ENCODE assay signal across 25 cellular contexts in genomic region chr5:329758-330149, GRCh38. TPM values are rescaled to one million over a fixed set of nuclear protein-coding genes. Genes with fewer than 3 reads are reported as not detected.
DNase-seq lines count a peak whose midpoint lies in the region; ATAC-seq, FAIRE-seq and TF ChIP-seq lines count a peak whose summit lies in the region.
"Had no signal": no experiment of that assay in that cellular context is flagged by ENCODE, and none has a peak within 500 bp of the region (broad histone marks: within the 10 kb centered on the region; RNA-seq: fewer than 3 reads in every experiment).

No MANE protein-coding gene starts in this region.

- peaks cover 0 to 3% of the 10 kb centered on the region in 2 donors for H3K4me1 Mint-ChIP-seq in immature natural killer cell
- H3K4me1 Mint-ChIP-seq: CD14-positive monocyte had no signal

- no peaks in the 10 kb centered on the region for H3K79me2 ChIP-seq in PC-9 (ENCODE audit: low read depth)
- peaks cover 97% of the 10 kb centered on the region for H3K79me2 ChIP-seq in osteoblast (ENCODE audit: insufficient read depth, low read length)

- H3K27ac Mint-ChIP-seq in immature natural killer cell, result no peak overlapping the region
- H3K27ac Mint-ChIP-seq: CD14-positive monocyte; CD8-positive, alpha-beta memory T cell; T-cell had no signal

- H3K27me3 Mint-ChIP-seq in immature natural killer cell (ENCODE audit: low read depth in 3 of 3), result peaks cover 7 to 14% (median 7%) of the 10 kb centered on the region in 3 donors

- peaks cover 6% of the 10 kb centered on the region; the same call in 1 of the 2 replicates for H3K4me1 ChIP-seq in PC-9 (replicated peaks; ENCODE audit: insufficient read depth)
- peaks cover 32% of the 10 kb centered on the region for H3K4me1 ChIP-seq in osteoblast (ENCODE audit: insufficient read depth, low read length)
- H3K4me1 ChIP-seq: BE2C, HAP-1 had no signal

- TF ChIP-seq CTCF in PC-9 (conservative IDR thresholded peaks at IDR 0.05), result no peak
- TF ChIP-seq CTCF in osteoblast (IDR thresholded peaks at IDR 0.05; ENCODE audit: extremely low read depth, low read depth, low read length), result no peak

- no peaks in the 10 kb centered on the region for H3K36me3 Mint-ChIP-seq in immature natural killer cell
- H3K36me3 Mint-ChIP-seq: CD14-positive monocyte; CD8-positive, alpha-beta memory T cell; T-cell had no signal

- H3K9me3 Mint-ChIP-seq in immature natural killer cell, result no peaks in the 10 kb centered on the region
- H3K9me3 Mint-ChIP-seq: CD8-positive, alpha-beta memory T cell; T-cell had no signal

- no peak for ATAC-seq in GM21515 (IDR thresholded peaks at IDR 0.05; ENCODE audit: unreplicated experiment)
- ATAC-seq: PC-3, Right ventricle myocardium inferior, T-cell had no signal

- CTCF ChIA-PET in PC-9 (lab: Charles Lee), result no interaction called here

- H3K9me3 ChIP-seq in PC-9 (ENCODE audit: insufficient read depth, low read depth) (no peaks in the 10 kb centered on the region), osteoblast (ENCODE audit: low read depth, low read length) (no peaks in the 10 kb centered on the region)
- H3K9me3 ChIP-seq: BE2C, HAP-1, SJSA1 had no signal

- H3K27me3 ChIP-seq in PC-9 (ENCODE audit: insufficient read depth, low read depth) (no peaks in the 10 kb centered on the region), osteoblast (ENCODE audit: insufficient read depth, low read length) (no peaks in the 10 kb centered on the region)
- H3K27me3 ChIP-seq: BE2C, SJSA1 had no signal

- H3K4me3 Mint-ChIP-seq in immature natural killer cell, result no peak overlapping the region
- H3K4me3 Mint-ChIP-seq: CD8-positive, alpha-beta memory T cell; T-cell had no signal

- no peak overlapping the region for H3K4me3 ChIP-seq in PC-9
- no peak overlapping the region for H3K4me3 ChIP-seq in osteoblast (ENCODE audit: insufficient read depth, low read length)
- H3K4me3 ChIP-seq: HAP-1, SJSA1 had no signal

- intact Hi-C loops in PC-9 (cut with micrococcal nuclease; ENCODE audit: unreplicated experiment), result no loop called here

- H3K9me2 ChIP-seq in PC-9 (ENCODE audit: insufficient read depth), result no peaks in the 10 kb centered on the region

- POLR2A ChIA-PET in PC-9 (lab: Charles Lee; ENCODE audit: unreplicated experiment), result interaction anchor here (0.8 kb wide), 1 partner anchor 1233 kb away, joined by 10 read pairs; no protein-coding TSS in a partner anchor

- H2AFZ ChIP-seq in PC-9 (no peak overlapping the region), osteoblast (ENCODE audit: low read length) (no peak overlapping the region)

- H3K4me2 ChIP-seq in PC-9, result no peak overlapping the region
- no peak overlapping the region for H3K4me2 ChIP-seq in osteoblast (ENCODE audit: insufficient read depth, low read length)

- H3K27ac ChIP-seq in PC-9, result 0 out of 2 replicates have a peak overlapping the region, but pooled peaks have one; percentile 3
- H3K27ac ChIP-seq in osteoblast (ENCODE audit: low read depth, low read length), result peak overlapping the region; percentile 69
- H3K27ac ChIP-seq: SJSA1 had no signal

- H3K36me3 ChIP-seq in PC-9 (ENCODE audit: low read depth), result no peaks in the 10 kb centered on the region
- H3K36me3 ChIP-seq in osteoblast (ENCODE audit: insufficient read depth, low read length), result peaks cover 24% of the 10 kb centered on the region
- H3K36me3 ChIP-seq: BE2C, HAP-1 had no signal

- DNase-seq in NOMO-1 treated with DMSO at 0.1 percent for 48 hours (lab: John Stamatoyannopoulos, UW; ENCODE audit: unreplicated experiment), result peak; percentile 38
- DNase-seq in NOMO-1 treated with dmso at 0.1 percent for 144 hours (lab: John Stamatoyannopoulos, UW; ENCODE audit: unreplicated experiment), result no peak
- DNase-seq in HTR-8/SVneo (ENCODE audit: insufficient read length, low spot score), result no peak
- DNase-seq in PC-9, result no peak
- DNase-seq in osteoblast (ENCODE audit: insufficient read length, low spot score, missing footprints), result no peak
- no peak for DNase-seq in immature natural killer cell
- no peak for DNase-seq in NCI-H2081 (lab: John Stamatoyannopoulos, UW)
- DNase-seq: 8988T; ACHN; BE2C; CD8-positive, alpha-beta memory T cell; DMS79 treated with DMSO at 0.1 percent for 48 hours; GF-D8; GOT3; Karpas-422; NCI-H2029; NCI-H446 treated with DMSO at 0.1 percent for 48 hours; NCI-H526 treated with DMSO at 0.1 percent for 48 hours; T-cell had no signal

- H4K20me1 ChIP-seq in PC-9 (ENCODE audit: insufficient read depth), result no peaks in the 10 kb centered on the region
- peaks cover 43% of the 10 kb centered on the region for H4K20me1 ChIP-seq in osteoblast (ENCODE audit: insufficient read depth, low read length)

- BruUV-seq in PC-9 (replicated peaks; lab: Mats Ljungman, UMichigan), result no TSS peak

- peak; percentile 20 for FAIRE-seq in HTR-8/SVneo (lab: Jason Lieb, UNC)

- H3F3A ChIP-seq in PC-9 (ENCODE audit: insufficient read depth, low read depth), result no peaks in the 10 kb centered on the region

RNA-seq across cellular contexts. Expression of gene AHRR, which starts 8.2 kb away (rescaled TPM):
- total RNA-seq in PC-9 (2021) (7.2 and 13.6 TPM in 2 replicates), osteoblast (52.2 and 54.6 TPM in 2 replicates)
- polyA plus RNA-seq in immature natural killer cell, result under 1 TPM in 1 of 3 donors, not detected in 2; 0.16 TPM
- polyA plus RNA-seq: CD8-positive, alpha-beta memory T cell had no signal

RNA-seq across cellular contexts. Expression of gene PDCD6, which starts 58.3 kb away (rescaled TPM):
- total RNA-seq in PC-9 (2021) (314 and 334 TPM in 2 replicates), osteoblast (60.1 and 71.3 TPM in 2 replicates)
- polyA plus RNA-seq in immature natural killer cell, result 100 to 1,000 TPM; 209 to 392 (median 236) TPM
